In the genomic region with DNA sequence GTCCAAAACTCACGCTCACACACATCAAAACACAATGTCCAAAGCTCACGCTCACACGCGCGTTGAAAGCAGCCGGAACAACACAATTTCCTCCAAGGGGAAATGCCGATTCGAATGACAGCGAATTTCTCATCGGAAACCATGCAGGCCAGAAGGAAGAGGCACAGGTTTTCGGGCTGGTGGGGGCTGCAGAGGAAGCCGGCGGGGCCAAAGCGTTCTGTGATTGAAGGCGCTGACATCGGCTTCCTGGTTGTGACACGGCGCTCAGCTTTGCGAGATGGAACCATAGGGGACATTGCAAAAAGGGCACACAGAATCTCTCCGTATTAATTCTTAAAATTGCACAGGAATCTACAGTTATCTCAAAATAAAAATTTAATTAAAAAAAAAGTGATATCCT, we compare ENCODE assay signal across 10 cellular contexts.
DNase-seq lines count a peak whose midpoint lies in the region; ATAC-seq lines count a peak whose summit lies in the region.
"Had no signal": no experiment of that assay in that cellular context is flagged by ENCODE, and none has a peak within 500 bp of the region (broad histone marks: within the 10 kb centered on the region; RNA-seq: fewer than 3 reads in every experiment).

No MANE protein-coding gene starts in this region.

- peak; percentile 23 for DNase-seq in T-helper 2 cell treated with Interferon-gamma antibody and Interleukin-4, amounts not matched to agents 5 μg/mL and 100 μg/mL, for 36 hours (ENCODE audit: low spot score)
- DNase-seq in activated T-cell treated with anti-CD3 and anti-CD28 coated beads for 4 hours (peak; percentile 43), SW480 (ENCODE audit: low spot score) (no peak), NCI-H2227 (lab: John Stamatoyannopoulos, UW; ENCODE audit: unreplicated experiment) (no peak)
- DNase-seq in effector memory CD8-positive, alpha-beta T cell, result peak; percentile 50 to 57 (median 55)
- peak; percentile 42 for DNase-seq in stimulated activated CD8-positive, alpha-beta memory T cell treated with anti-CD3 and anti-CD28 coated beads, Interleukin-15, amount 100 ng/mL, for 1 hour (ENCODE audit: low read depth)
- DNase-seq: Karpas-422, NCI-H524 had no signal

- peaks cover 4% of the 10 kb centered on the region for H3K27me3 Mint-ChIP-seq in T-helper 2 cell treated with Interferon-gamma antibody and Interleukin-4, amounts not matched to agents 5 μg/mL and 100 μg/mL, for 36 hours (ENCODE audit: low read depth)
- H3K27me3 Mint-ChIP-seq in effector memory CD8-positive, alpha-beta T cell, result no peaks in the 10 kb centered on the region

- H3K9me3 Mint-ChIP-seq in T-helper 2 cell treated with Interferon-gamma antibody and Interleukin-4, amounts not matched to agents 5 μg/mL and 100 μg/mL, for 36 hours, result no peaks in the 10 kb centered on the region
- peaks cover 0 to 8% of the 10 kb centered on the region in 2 donors for H3K9me3 Mint-ChIP-seq in effector memory CD8-positive, alpha-beta T cell

- H3K4me1 Mint-ChIP-seq in T-helper 2 cell treated with Interferon-gamma antibody and Interleukin-4, amounts not matched to agents 5 μg/mL and 100 μg/mL, for 36 hours (ENCODE audit: low read depth), result peaks cover 11% of the 10 kb centered on the region
- H3K4me1 Mint-ChIP-seq in effector memory CD8-positive, alpha-beta T cell (ENCODE audit: low read depth in 2 of 2), result peaks cover 13 to 15% of the 10 kb centered on the region in 2 donors

- ATAC-seq in effector memory CD8-positive, alpha-beta T cell (replicated peaks), result peak; percentile 86
- ATAC-seq in HG02623 (IDR thresholded peaks at IDR 0.05; ENCODE audit: unreplicated experiment), result no peak
- ATAC-seq in HG02884 (IDR thresholded peaks at IDR 0.05; ENCODE audit: unreplicated experiment), result no peak

- no peak overlapping the region for H3K27ac Mint-ChIP-seq in T-helper 2 cell treated with Interferon-gamma antibody and Interleukin-4, amounts not matched to agents 5 μg/mL and 100 μg/mL, for 36 hours
- H3K27ac Mint-ChIP-seq in effector memory CD8-positive, alpha-beta T cell, result no peak overlapping the region

- H3K36me3 Mint-ChIP-seq in T-helper 2 cell treated with Interferon-gamma antibody and Interleukin-4, amounts not matched to agents 5 μg/mL and 100 μg/mL, for 36 hours (ENCODE audit: low read depth), result no peaks in the 10 kb centered on the region
- peaks cover 3% of the 10 kb centered on the region for H3K36me3 Mint-ChIP-seq in effector memory CD8-positive, alpha-beta T cell (ENCODE audit: insufficient read depth)

- H3K4me3 Mint-ChIP-seq in T-helper 2 cell treated with Interferon-gamma antibody and Interleukin-4, amounts not matched to agents 5 μg/mL and 100 μg/mL, for 36 hours, result no peak overlapping the region
- no peak overlapping the region for H3K4me3 Mint-ChIP-seq in effector memory CD8-positive, alpha-beta T cell

Comparison
In these comparisons a context has a peak if more than half of its experiments do, and no peak if none do; other contexts are left out.
1. DNase-seq: peak in T-helper 2 cell treated with Interferon-gamma antibody and Interleukin-4, amounts not matched to agents 5 μg/mL and 100 μg/mL, for 36 hours (single experiment), activated T-cell treated with anti-CD3 and anti-CD28 coated beads for 4 hours (single experiment), effector memory CD8-positive, alpha-beta T cell (3 of 3) and stimulated activated CD8-positive, alpha-beta memory T cell treated with anti-CD3 and anti-CD28 coated beads, Interleukin-15, amount 100 ng/mL, for 1 hour (single experiment); none in SW480 (single experiment) and NCI-H2227 (single experiment).